Comparison of ENCODE assay signal across 12 cellular contexts in genomic region chr15:51348688-51349087, GRCh38. TPM values are rescaled to one million over a fixed set of nuclear protein-coding genes. Genes with fewer than 3 reads are reported as not detected.
A peak's percentile ranks its signal among the peaks of the same experiment; 100 is the strongest.
DNase-seq lines count a peak whose midpoint lies in the region; ATAC-seq and TF ChIP-seq lines count a peak whose summit lies in the region.
"Had no signal": no experiment of that assay in that cellular context is flagged by ENCODE, and none has a peak within 500 bp of the region (broad histone marks: within the 10 kb centered on the region; RNA-seq: fewer than 3 reads in every experiment).

No MANE protein-coding gene starts in this region.

- POLR2A ChIA-PET in MCF 10A (lab: Yijun Ruan, JAX): no interaction called here

- H3K27ac Mint-ChIP-seq in MCF 10A (ENCODE audit: low read depth, unreplicated experiment): no peak overlapping the region
- H3K27ac Mint-ChIP-seq: activated naive CD8-positive, alpha-beta T cell treated with anti-CD3 and anti-CD28 coated beads, Interleukin-2, amount 10 ng/mL, durations not matched to agents 7 days and 5 days; T-cell had no signal

- peaks cover 8% of the 10 kb centered on the region for H3K4me1 ChIP-seq in osteoblast (ENCODE audit: insufficient read depth, low read length)

- TF ChIP-seq CTCF in osteoblast (IDR thresholded peaks at IDR 0.05; ENCODE audit: extremely low read depth, low read depth, low read length): no peak
- TF ChIP-seq CTCF in MCF 10A (IDR thresholded peaks at IDR 0.05; ENCODE audit: unreplicated experiment): no peak

- no peaks in the 10 kb centered on the region for H3K36me3 ChIP-seq in osteoblast (ENCODE audit: insufficient read depth, low read length)
- H3K36me3 ChIP-seq: pancreas had no signal

- CTCF ChIA-PET in MCF 10A (lab: Yijun Ruan, JAX): interaction anchor here (0.6 kb wide), 2 partner anchors 29 to 185 kb away, joined by 3 to 4 read pairs; no protein-coding TSS in a partner anchor

- peak overlapping the region; percentile 52 for H3K4me3 ChIP-seq in osteoblast (ENCODE audit: insufficient read depth, low read length)
- H3K4me3 ChIP-seq: pancreas had no signal

- no TSS peak for BruUV-seq in MCF 10A (replicated peaks; lab: Mats Ljungman, UMichigan)

- peak; percentile 98 for ATAC-seq in GM18868 (IDR thresholded peaks at IDR 0.05; ENCODE audit: unreplicated experiment)
- ATAC-seq in GM21737 (IDR thresholded peaks at IDR 0.05; ENCODE audit: unreplicated experiment): peak; percentile 87
- ATAC-seq in HG03469 (IDR thresholded peaks at IDR 0.05; ENCODE audit: unreplicated experiment): peak; percentile 90
- ATAC-seq: T-cell had no signal

- peak overlapping the region; percentile 82 for H2AFZ ChIP-seq in osteoblast (ENCODE audit: low read length)

- no peaks in the 10 kb centered on the region for H4K20me1 ChIP-seq in osteoblast (ENCODE audit: insufficient read depth, low read length)

- H3K27ac ChIP-seq in osteoblast (ENCODE audit: low read depth, low read length): no peak overlapping the region
- H3K27ac ChIP-seq: pancreas had no signal

- peak overlapping the region; percentile 74 for H3K4me2 ChIP-seq in osteoblast (ENCODE audit: insufficient read depth, low read length)

- H3K27me3 Mint-ChIP-seq in MCF 10A (ENCODE audit: insufficient read depth, unreplicated experiment): no peaks in the 10 kb centered on the region

- H3K27me3 ChIP-seq in osteoblast (ENCODE audit: insufficient read depth, low read length): no peaks in the 10 kb centered on the region
- H3K27me3 ChIP-seq: pancreas had no signal

- no peaks in the 10 kb centered on the region for H3K9me3 Mint-ChIP-seq in MCF 10A (ENCODE audit: unreplicated experiment)
- H3K9me3 Mint-ChIP-seq: activated naive CD8-positive, alpha-beta T cell treated with anti-CD3 and anti-CD28 coated beads, Interleukin-2, amount 10 ng/mL, durations not matched to agents 7 days and 5 days; T-cell had no signal

- DNase-seq in osteoblast (ENCODE audit: insufficient read length, low spot score, missing footprints) (no peak), MCF 10A (ENCODE audit: unreplicated experiment) (no peak), NCI-H1092 treated with DMSO at 0.1 percent for 48 hours (lab: John Stamatoyannopoulos, UW) (no peak), NCI-H1436 treated with DMSO at 0.1 percent for 48 hours (lab: John Stamatoyannopoulos, UW) (no peak)
- no peak for DNase-seq in central memory CD4-positive, alpha-beta T cell
- DNase-seq: activated naive CD8-positive, alpha-beta T cell treated with anti-CD3 and anti-CD28 coated beads, Interleukin-2, amount 10 ng/mL, durations not matched to agents 7 days and 5 days; pancreas; T-cell had no signal

- no peaks in the 10 kb centered on the region for H3K9me3 ChIP-seq in osteoblast (ENCODE audit: low read depth, low read length)
- H3K9me3 ChIP-seq: pancreas had no signal

- H3K4me3 Mint-ChIP-seq in MCF 10A (ENCODE audit: unreplicated experiment): no peak overlapping the region
- H3K4me3 Mint-ChIP-seq: activated naive CD8-positive, alpha-beta T cell treated with anti-CD3 and anti-CD28 coated beads, Interleukin-2, amount 10 ng/mL, durations not matched to agents 7 days and 5 days; T-cell had no signal

- H3K4me1 Mint-ChIP-seq in MCF 10A (ENCODE audit: insufficient read depth, unreplicated experiment): no peaks in the 10 kb centered on the region
- H3K4me1 Mint-ChIP-seq: activated naive CD8-positive, alpha-beta T cell treated with anti-CD3 and anti-CD28 coated beads, Interleukin-2, amount 10 ng/mL, durations not matched to agents 7 days and 5 days; T-cell had no signal

- H3K36me3 Mint-ChIP-seq in MCF 10A (ENCODE audit: insufficient read depth, unreplicated experiment): no peaks in the 10 kb centered on the region
- H3K36me3 Mint-ChIP-seq: activated naive CD8-positive, alpha-beta T cell treated with anti-CD3 and anti-CD28 coated beads, Interleukin-2, amount 10 ng/mL, durations not matched to agents 7 days and 5 days; T-cell had no signal

- no peaks in the 10 kb centered on the region for H3K79me2 ChIP-seq in osteoblast (ENCODE audit: insufficient read depth, low read length)

- intact Hi-C loops in MCF 10A (cut with micrococcal nuclease): no loop called here

RNA-seq across cellular contexts. Expression of gene GLDN, which starts 7.2 kb away (rescaled TPM):
- total RNA-seq in osteoblast: 0.59 and 1.1 TPM in 2 replicates
- not detected in 2 replicates for total RNA-seq in MCF 10A (2022)
- total RNA-seq: activated naive CD8-positive, alpha-beta T cell treated with anti-CD3 and anti-CD28 coated beads, Interleukin-2, amount 10 ng/mL, durations not matched to agents 7 days and 5 days; G401 had no signal

RNA-seq across cellular contexts. Expression of gene CYP19A1, which starts 10.3 kb away (rescaled TPM):
- 2.2 and 4.4 TPM in 2 replicates for total RNA-seq in osteoblast
- total RNA-seq in MCF 10A (2022): 1.1 TPM in 1 of 2 replicates, not detected in the other
- total RNA-seq: activated naive CD8-positive, alpha-beta T cell treated with anti-CD3 and anti-CD28 coated beads, Interleukin-2, amount 10 ng/mL, durations not matched to agents 7 days and 5 days; G401 had no signal
